Comparison of ENCODE assay signal across 1 cellular context in the genomic region with DNA sequence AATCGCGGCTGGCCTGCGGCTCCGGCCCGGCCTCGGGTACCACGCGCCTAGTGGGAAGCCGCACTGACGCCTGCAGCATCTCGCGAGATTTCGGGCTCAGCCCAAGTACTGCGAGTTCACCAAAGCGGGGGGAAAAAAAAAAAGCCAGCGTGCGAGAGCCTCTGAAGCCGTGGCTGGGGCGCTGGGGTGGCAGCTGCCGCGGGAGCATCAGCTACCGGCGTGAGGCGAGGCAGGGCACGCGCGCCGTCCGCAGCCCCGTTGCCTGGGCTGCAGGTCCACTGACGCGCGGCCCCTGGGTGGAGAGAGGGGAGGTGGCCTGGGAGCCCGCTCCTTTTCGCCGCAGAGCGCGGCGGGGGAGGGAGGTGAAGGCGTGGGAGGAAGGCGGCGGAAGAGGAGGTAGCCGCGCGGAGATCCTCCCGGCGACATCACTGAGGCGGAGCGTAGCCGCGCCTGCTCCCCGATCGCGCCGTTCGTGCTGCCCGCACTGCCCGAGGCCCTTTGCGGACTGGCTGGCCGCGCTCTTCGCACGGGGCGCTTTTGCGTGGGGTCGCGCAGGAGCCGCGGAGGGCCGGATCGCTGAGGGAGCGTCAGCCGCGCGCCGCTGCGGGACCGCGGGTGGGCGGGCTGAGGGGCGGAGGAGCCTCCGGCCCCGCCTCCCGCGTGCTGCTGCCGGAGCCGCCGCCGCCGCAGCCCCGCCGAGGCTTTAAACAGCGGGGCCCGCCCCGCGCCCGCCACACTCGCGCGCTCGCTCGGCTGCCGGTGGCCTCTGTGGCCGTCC.
TF ChIP-seq lines count a peak whose summit lies in the region.

A gene (plus strand): TSS at position 734 of the 778 bp plus-strand sequence. CDS start 189 bp downstream, outside the sequence.

TF ChIP-seq in HepG2, 621 proteins besides CTCF, POLR2A, EP300 and RAD21 (continued from another document and continues in another):
- 0 out of 2 replicates have a peak, but pooled peaks have one; percentile 24 for TF ChIP-seq ZNF564 (CRISPR knock-in tag; IDR thresholded peaks at IDR 0.05)
- TF ChIP-seq SMARCE1 (IDR thresholded peaks at IDR 0.05; ENCODE audit: borderline replicate concordance), result no peak
- TF ChIP-seq NPAS2 (CRISPR knock-in tag; IDR thresholded peaks at IDR 0.05; ENCODE audit: borderline replicate concordance), result no peak
- peak; percentile 29; the same call in 1 of the 2 replicates for TF ChIP-seq ZNF558 (CRISPR knock-in tag; IDR thresholded peaks at IDR 0.05; ENCODE audit: borderline replicate concordance)
- TF ChIP-seq CHD4 (IDR thresholded peaks at IDR 0.05; ENCODE audit: borderline replicate concordance, low read length), result no peak
- peak; percentile 57; the same call in 1 of the 2 replicates for TF ChIP-seq NFKB2 (CRISPR knock-in tag; IDR thresholded peaks at IDR 0.05; ENCODE audit: borderline replicate concordance)
- no peak for TF ChIP-seq CCAR2 (optimal IDR thresholded peaks at IDR 0.05; ENCODE audit: low read depth, low read length)
- TF ChIP-seq NFATC3 (CRISPR knock-in tag; IDR thresholded peaks at IDR 0.05), result no peak
- no peak for TF ChIP-seq ZNF256 (CRISPR knock-in tag; conservative IDR thresholded peaks at IDR 0.05)
- TF ChIP-seq, protein P1, sequence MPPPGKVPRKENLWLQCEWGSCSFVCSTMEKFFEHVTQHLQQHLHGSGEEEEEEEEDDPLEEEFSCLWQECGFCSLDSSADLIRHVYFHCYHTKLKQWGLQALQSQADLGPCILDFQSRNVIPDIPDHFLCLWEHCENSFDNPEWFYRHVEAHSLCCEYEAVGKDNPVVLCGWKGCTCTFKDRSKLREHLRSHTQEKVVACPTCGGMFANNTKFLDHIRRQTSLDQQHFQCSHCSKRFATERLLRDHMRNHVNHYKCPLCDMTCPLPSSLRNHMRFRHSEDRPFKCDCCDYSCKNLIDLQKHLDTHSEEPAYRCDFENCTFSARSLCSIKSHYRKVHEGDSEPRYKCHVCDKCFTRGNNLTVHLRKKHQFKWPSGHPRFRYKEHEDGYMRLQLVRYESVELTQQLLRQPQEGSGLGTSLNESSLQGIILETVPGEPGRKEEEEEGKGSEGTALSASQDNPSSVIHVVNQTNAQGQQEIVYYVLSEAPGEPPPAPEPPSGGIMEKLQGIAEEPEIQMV (CRISPR knock-in tag; IDR thresholded peaks at IDR 0.05; ENCODE audit: low read depth), result no peak
- peak; percentile 80 for TF ChIP-seq ZNF501 (CRISPR knock-in tag; IDR thresholded peaks at IDR 0.05)
- 0 out of 2 replicates have a peak, but pooled peaks have one; percentile 34 for TF ChIP-seq ZNF225 (CRISPR knock-in tag; IDR thresholded peaks at IDR 0.05)
- TF ChIP-seq, protein P2, sequence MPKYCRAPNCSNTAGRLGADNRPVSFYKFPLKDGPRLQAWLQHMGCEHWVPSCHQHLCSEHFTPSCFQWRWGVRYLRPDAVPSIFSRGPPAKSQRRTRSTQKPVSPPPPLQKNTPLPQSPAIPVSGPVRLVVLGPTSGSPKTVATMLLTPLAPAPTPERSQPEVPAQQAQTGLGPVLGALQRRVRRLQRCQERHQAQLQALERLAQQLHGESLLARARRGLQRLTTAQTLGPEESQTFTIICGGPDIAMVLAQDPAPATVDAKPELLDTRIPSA (CRISPR knock-in tag; IDR thresholded peaks at IDR 0.05; ENCODE audit: borderline replicate concordance), result 0 out of 2 replicates have a peak, but pooled peaks have one; percentile 80
- no peak for TF ChIP-seq ZNF329 (CRISPR knock-in tag; IDR thresholded peaks at IDR 0.05; ENCODE audit: low read depth)
- TF ChIP-seq, protein P3, sequence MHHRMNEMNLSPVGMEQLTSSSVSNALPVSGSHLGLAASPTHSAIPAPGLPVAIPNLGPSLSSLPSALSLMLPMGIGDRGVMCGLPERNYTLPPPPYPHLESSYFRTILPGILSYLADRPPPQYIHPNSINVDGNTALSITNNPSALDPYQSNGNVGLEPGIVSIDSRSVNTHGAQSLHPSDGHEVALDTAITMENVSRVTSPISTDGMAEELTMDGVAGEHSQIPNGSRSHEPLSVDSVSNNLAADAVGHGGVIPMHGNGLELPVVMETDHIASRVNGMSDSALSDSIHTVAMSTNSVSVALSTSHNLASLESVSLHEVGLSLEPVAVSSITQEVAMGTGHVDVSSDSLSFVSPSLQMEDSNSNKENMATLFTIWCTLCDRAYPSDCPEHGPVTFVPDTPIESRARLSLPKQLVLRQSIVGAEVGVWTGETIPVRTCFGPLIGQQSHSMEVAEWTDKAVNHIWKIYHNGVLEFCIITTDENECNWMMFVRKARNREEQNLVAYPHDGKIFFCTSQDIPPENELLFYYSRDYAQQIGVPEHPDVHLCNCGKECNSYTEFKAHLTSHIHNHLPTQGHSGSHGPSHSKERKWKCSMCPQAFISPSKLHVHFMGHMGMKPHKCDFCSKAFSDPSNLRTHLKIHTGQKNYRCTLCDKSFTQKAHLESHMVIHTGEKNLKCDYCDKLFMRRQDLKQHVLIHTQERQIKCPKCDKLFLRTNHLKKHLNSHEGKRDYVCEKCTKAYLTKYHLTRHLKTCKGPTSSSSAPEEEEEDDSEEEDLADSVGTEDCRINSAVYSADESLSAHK (CRISPR knock-in tag; IDR thresholded peaks at IDR 0.05; ENCODE audit: borderline replicate concordance), result no peak
- TF ChIP-seq ZNF644 (CRISPR knock-in tag; IDR thresholded peaks at IDR 0.05; ENCODE audit: low read depth), result no peak
- TF ChIP-seq PHB2 (IDR thresholded peaks at IDR 0.05; ENCODE audit: partially characterized antibody), result no peak
- TF ChIP-seq CEBPG (CRISPR knock-in tag; IDR thresholded peaks at IDR 0.05), result no peak
- TF ChIP-seq MEIS1 (CRISPR knock-in tag; IDR thresholded peaks at IDR 0.05; ENCODE audit: borderline replicate concordance), result no peak
- peak; percentile 13; the same call in 1 of the 2 replicates for TF ChIP-seq ZNF205 (CRISPR knock-in tag; IDR thresholded peaks at IDR 0.05)
- 0 out of 2 replicates have a peak, but pooled peaks have one; percentile 3 for TF ChIP-seq KLF6 (CRISPR knock-in tag; IDR thresholded peaks at IDR 0.05)
- no peak for TF ChIP-seq SOX5 (CRISPR knock-in tag; IDR thresholded peaks at IDR 0.05; ENCODE audit: borderline replicate concordance)
- no peak for TF ChIP-seq SRF (IDR thresholded peaks at IDR 0.05; ENCODE audit: low read depth, low read length)
- TF ChIP-seq, protein P4, sequence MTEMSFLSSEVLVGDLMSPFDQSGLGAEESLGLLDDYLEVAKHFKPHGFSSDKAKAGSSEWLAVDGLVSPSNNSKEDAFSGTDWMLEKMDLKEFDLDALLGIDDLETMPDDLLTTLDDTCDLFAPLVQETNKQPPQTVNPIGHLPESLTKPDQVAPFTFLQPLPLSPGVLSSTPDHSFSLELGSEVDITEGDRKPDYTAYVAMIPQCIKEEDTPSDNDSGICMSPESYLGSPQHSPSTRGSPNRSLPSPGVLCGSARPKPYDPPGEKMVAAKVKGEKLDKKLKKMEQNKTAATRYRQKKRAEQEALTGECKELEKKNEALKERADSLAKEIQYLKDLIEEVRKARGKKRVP (CRISPR knock-in tag; IDR thresholded peaks at IDR 0.05), result no peak
- TF ChIP-seq RBFOX2 (IDR thresholded peaks at IDR 0.05; ENCODE audit: low read depth, low read length), result peak; percentile 84
- no peak for TF ChIP-seq NCOA2 (CRISPR knock-in tag; IDR thresholded peaks at IDR 0.05)
- no peak for TF ChIP-seq SUZ12 (IDR thresholded peaks at IDR 0.05; ENCODE audit: low read depth, low read length)
- 0 out of 2 replicates have a peak, but pooled peaks have one; percentile 18 for TF ChIP-seq KAT8 (CRISPR knock-in tag; IDR thresholded peaks at IDR 0.05)
- TF ChIP-seq, protein P5, sequence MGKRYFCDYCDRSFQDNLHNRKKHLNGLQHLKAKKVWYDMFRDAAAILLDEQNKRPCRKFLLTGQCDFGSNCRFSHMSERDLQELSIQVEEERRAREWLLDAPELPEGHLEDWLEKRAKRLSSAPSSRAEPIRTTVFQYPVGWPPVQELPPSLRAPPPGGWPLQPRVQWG (CRISPR knock-in tag; IDR thresholded peaks at IDR 0.05; ENCODE audit: borderline replicate concordance, low read depth), result no peak
- no peak for TF ChIP-seq NR1H2 (CRISPR knock-in tag; IDR thresholded peaks at IDR 0.05; ENCODE audit: borderline replicate concordance, low read depth)
- TF ChIP-seq, protein P6, sequence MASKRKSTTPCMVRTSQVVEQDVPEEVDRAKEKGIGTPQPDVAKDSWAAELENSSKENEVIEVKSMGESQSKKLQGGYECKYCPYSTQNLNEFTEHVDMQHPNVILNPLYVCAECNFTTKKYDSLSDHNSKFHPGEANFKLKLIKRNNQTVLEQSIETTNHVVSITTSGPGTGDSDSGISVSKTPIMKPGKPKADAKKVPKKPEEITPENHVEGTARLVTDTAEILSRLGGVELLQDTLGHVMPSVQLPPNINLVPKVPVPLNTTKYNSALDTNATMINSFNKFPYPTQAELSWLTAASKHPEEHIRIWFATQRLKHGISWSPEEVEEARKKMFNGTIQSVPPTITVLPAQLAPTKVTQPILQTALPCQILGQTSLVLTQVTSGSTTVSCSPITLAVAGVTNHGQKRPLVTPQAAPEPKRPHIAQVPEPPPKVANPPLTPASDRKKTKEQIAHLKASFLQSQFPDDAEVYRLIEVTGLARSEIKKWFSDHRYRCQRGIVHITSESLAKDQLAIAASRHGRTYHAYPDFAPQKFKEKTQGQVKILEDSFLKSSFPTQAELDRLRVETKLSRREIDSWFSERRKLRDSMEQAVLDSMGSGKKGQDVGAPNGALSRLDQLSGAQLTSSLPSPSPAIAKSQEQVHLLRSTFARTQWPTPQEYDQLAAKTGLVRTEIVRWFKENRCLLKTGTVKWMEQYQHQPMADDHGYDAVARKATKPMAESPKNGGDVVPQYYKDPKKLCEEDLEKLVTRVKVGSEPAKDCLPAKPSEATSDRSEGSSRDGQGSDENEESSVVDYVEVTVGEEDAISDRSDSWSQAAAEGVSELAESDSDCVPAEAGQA (IDR thresholded peaks at IDR 0.05; ENCODE audit: low read depth), result no peak
- TF ChIP-seq, protein P6 (CRISPR knock-in tag; IDR thresholded peaks at IDR 0.05; ENCODE audit: borderline replicate concordance), result 0 out of 2 replicates have a peak, but pooled peaks have one; percentile 19
- TF ChIP-seq, protein P7, sequence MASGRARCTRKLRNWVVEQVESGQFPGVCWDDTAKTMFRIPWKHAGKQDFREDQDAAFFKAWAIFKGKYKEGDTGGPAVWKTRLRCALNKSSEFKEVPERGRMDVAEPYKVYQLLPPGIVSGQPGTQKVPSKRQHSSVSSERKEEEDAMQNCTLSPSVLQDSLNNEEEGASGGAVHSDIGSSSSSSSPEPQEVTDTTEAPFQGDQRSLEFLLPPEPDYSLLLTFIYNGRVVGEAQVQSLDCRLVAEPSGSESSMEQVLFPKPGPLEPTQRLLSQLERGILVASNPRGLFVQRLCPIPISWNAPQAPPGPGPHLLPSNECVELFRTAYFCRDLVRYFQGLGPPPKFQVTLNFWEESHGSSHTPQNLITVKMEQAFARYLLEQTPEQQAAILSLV (CRISPR knock-in tag; IDR thresholded peaks at IDR 0.05; ENCODE audit: borderline replicate concordance), result peak; percentile 63; the same call in 1 of the 2 replicates
- TF ChIP-seq, protein P8, sequence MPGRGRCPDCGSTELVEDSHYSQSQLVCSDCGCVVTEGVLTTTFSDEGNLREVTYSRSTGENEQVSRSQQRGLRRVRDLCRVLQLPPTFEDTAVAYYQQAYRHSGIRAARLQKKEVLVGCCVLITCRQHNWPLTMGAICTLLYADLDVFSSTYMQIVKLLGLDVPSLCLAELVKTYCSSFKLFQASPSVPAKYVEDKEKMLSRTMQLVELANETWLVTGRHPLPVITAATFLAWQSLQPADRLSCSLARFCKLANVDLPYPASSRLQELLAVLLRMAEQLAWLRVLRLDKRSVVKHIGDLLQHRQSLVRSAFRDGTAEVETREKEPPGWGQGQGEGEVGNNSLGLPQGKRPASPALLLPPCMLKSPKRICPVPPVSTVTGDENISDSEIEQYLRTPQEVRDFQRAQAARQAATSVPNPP (CRISPR knock-in tag; IDR thresholded peaks at IDR 0.05), result 0 out of 2 replicates have a peak, but pooled peaks have one; percentile 34
- TF ChIP-seq ATRX (CRISPR knock-in tag; IDR thresholded peaks at IDR 0.05; ENCODE audit: borderline replicate concordance), result no peak
- no peak for TF ChIP-seq CBX2 (IDR thresholded peaks at IDR 0.05; ENCODE audit: low read depth, low read length)
- no peak for TF ChIP-seq CBX2 (CRISPR knock-in tag; IDR thresholded peaks at IDR 0.05; ENCODE audit: low read depth)
- TF ChIP-seq, protein P9, sequence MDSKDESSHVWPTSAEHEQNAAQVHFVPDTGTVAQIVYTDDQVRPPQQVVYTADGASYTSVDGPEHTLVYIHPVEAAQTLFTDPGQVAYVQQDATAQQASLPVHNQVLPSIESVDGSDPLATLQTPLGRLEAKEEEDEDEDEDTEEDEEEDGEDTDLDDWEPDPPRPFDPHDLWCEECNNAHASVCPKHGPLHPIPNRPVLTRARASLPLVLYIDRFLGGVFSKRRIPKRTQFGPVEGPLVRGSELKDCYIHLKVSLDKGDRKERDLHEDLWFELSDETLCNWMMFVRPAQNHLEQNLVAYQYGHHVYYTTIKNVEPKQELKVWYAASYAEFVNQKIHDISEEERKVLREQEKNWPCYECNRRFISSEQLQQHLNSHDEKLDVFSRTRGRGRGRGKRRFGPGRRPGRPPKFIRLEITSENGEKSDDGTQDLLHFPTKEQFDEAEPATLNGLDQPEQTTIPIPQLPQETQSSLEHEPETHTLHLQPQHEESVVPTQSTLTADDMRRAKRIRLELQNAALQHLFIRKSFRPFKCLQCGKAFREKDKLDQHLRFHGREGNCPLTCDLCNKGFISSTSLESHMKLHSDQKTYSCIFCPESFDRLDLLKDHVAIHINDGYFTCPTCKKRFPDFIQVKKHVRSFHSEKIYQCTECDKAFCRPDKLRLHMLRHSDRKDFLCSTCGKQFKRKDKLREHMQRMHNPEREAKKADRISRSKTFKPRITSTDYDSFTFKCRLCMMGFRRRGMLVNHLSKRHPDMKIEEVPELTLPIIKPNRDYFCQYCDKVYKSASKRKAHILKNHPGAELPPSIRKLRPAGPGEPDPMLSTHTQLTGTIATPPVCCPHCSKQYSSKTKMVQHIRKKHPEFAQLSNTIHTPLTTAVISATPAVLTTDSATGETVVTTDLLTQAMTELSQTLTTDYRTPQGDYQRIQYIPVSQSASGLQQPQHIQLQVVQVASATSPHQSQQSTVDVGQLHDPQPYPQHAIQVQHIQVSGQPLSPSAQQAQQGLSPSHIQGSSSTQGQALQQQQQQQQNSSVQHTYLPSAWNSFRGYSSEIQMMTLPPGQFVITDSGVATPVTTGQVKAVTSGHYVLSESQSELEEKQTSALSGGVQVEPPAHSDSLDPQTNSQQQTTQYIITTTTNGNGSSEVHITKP (CRISPR knock-in tag; IDR thresholded peaks at IDR 0.05; ENCODE audit: low read depth), result 0 out of 2 replicates have a peak, but pooled peaks have one; percentile 29
- TF ChIP-seq ZNF839 (CRISPR knock-in tag; IDR thresholded peaks at IDR 0.05; ENCODE audit: borderline replicate concordance), result no peak
- TF ChIP-seq ZNF577 (CRISPR knock-in tag; IDR thresholded peaks at IDR 0.05; ENCODE audit: borderline replicate concordance, low read depth), result no peak
